In genomic region chr22:46139895-46140350, GRCh38 we compare ENCODE assay signal across 1 cellular context.
TF ChIP-seq lines count a peak whose summit lies in the region.

No MANE protein-coding gene starts in this region.

TF ChIP-seq in HepG2, 621 proteins besides CTCF, POLR2A, EP300 and RAD21 (continues in another document):
- TF ChIP-seq CEBPZ (IDR thresholded peaks at IDR 0.05; ENCODE audit: low read length) (no peak), ZGPAT (CRISPR knock-in tag; IDR thresholded peaks at IDR 0.05) (peak; percentile 64; the same call in 1 of the 2 replicates), ESRRA (CRISPR knock-in tag; IDR thresholded peaks at IDR 0.05; ENCODE audit: low read depth) (peak; percentile 85), ZNF362 (CRISPR knock-in tag; IDR thresholded peaks at IDR 0.05; ENCODE audit: borderline replicate concordance) (no peak), ZBTB42 (CRISPR knock-in tag; IDR thresholded peaks at IDR 0.05) (peak; percentile 91), ZHX1 (CRISPR knock-in tag; IDR thresholded peaks at IDR 0.05; ENCODE audit: low read depth) (0 out of 2 replicates have a peak, but pooled peaks have one; percentile 52), ZFX (CRISPR knock-in tag; IDR thresholded peaks at IDR 0.05; ENCODE audit: low read depth) (peak; percentile 86), MAZ (IDR thresholded peaks at IDR 0.05; ENCODE audit: borderline replicate concordance, low read depth, low read length) (no peak), MAZ (CRISPR knock-in tag; IDR thresholded peaks at IDR 0.05; ENCODE audit: low read depth) (0 out of 2 replicates have a peak, but pooled peaks have one; percentile 27), HNRNPL (IDR thresholded peaks at IDR 0.05; ENCODE audit: low read depth, low read length) (peak; percentile 87), RCOR2 (CRISPR knock-in tag; IDR thresholded peaks at IDR 0.05) (0 out of 2 replicates have a peak, but pooled peaks have one; percentile 27), AFF4 (CRISPR knock-in tag; IDR thresholded peaks at IDR 0.05) (no peak), ZBTB25 (CRISPR knock-in tag; IDR thresholded peaks at IDR 0.05) (no peak), ISL2 (CRISPR knock-in tag; IDR thresholded peaks at IDR 0.05) (0 out of 2 replicates have a peak, but pooled peaks have one; percentile 20), ZNF597 (CRISPR knock-in tag; IDR thresholded peaks at IDR 0.05) (no peak), CCAR2 (optimal IDR thresholded peaks at IDR 0.05; ENCODE audit: low read depth, low read length) (no peak), TFDP1 (CRISPR knock-in tag; IDR thresholded peaks at IDR 0.05; ENCODE audit: borderline replicate concordance) (peak; percentile 77; the same call in 1 of the 2 replicates), ZBTB1 (CRISPR knock-in tag; IDR thresholded peaks at IDR 0.05; ENCODE audit: borderline replicate concordance) (peak; percentile 31; the same call in 1 of the 2 replicates), IRX3 (CRISPR knock-in tag; IDR thresholded peaks at IDR 0.05; ENCODE audit: borderline replicate concordance, low read depth) (no peak), ARHGAP35 (CRISPR knock-in tag; IDR thresholded peaks at IDR 0.05; ENCODE audit: borderline replicate concordance) (no peak), SP5 (CRISPR knock-in tag; IDR thresholded peaks at IDR 0.05; ENCODE audit: borderline replicate concordance, low read depth) (0 out of 2 replicates have a peak, but pooled peaks have one; percentile 57), SIN3A (IDR thresholded peaks at IDR 0.05; ENCODE audit: borderline replicate concordance, low read depth, low read length) (no peak)
- TF ChIP-seq, protein P1, sequence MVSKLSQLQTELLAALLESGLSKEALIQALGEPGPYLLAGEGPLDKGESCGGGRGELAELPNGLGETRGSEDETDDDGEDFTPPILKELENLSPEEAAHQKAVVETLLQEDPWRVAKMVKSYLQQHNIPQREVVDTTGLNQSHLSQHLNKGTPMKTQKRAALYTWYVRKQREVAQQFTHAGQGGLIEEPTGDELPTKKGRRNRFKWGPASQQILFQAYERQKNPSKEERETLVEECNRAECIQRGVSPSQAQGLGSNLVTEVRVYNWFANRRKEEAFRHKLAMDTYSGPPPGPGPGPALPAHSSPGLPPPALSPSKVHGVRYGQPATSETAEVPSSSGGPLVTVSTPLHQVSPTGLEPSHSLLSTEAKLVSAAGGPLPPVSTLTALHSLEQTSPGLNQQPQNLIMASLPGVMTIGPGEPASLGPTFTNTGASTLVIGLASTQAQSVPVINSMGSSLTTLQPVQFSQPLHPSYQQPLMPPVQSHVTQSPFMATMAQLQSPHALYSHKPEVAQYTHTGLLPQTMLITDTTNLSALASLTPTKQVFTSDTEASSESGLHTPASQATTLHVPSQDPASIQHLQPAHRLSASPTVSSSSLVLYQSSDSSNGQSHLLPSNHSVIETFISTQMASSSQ (IDR thresholded peaks at IDR 0.05; ENCODE audit: low read depth): no peak
- TF ChIP-seq, protein P1 (CRISPR knock-in tag; IDR thresholded peaks at IDR 0.05; ENCODE audit: borderline replicate concordance): peak; percentile 48; the same call in 1 of the 2 replicates
- TF ChIP-seq, protein P2, sequence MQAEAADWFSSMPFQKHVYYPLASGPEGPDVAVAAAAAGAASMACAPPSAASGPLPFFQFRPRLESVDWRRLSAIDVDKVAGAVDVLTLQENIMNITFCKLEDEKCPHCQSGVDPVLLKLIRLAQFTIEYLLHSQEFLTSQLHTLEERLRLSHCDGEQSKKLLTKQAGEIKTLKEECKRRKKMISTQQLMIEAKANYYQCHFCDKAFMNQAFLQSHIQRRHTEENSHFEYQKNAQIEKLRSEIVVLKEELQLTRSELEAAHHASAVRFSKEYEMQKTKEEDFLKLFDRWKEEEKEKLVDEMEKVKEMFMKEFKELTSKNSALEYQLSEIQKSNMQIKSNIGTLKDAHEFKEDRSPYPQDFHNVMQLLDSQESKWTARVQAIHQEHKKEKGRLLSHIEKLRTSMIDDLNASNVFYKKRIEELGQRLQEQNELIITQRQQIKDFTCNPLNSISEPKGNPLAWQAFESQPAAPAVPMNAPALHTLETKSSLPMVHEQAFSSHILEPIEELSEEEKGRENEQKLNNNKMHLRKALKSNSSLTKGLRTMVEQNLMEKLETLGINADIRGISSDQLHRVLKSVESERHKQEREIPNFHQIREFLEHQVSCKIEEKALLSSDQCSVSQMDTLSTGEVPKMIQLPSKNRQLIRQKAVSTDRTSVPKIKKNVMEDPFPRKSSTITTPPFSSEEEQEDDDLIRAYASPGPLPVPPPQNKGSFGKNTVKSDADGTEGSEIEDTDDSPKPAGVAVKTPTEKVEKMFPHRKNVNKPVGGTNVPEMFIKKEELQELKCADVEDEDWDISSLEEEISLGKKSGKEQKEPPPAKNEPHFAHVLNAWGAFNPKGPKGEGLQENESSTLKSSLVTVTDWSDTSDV (CRISPR knock-in tag; IDR thresholded peaks at IDR 0.05): no peak
- TF ChIP-seq, protein P3, sequence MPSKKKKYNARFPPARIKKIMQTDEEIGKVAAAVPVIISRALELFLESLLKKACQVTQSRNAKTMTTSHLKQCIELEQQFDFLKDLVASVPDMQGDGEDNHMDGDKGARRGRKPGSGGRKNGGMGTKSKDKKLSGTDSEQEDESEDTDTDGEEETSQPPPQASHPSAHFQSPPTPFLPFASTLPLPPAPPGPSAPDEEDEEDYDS (CRISPR knock-in tag; IDR thresholded peaks at IDR 0.05): peak; percentile 63; the same call in 1 of the 2 replicates
